In the genomic region with DNA sequence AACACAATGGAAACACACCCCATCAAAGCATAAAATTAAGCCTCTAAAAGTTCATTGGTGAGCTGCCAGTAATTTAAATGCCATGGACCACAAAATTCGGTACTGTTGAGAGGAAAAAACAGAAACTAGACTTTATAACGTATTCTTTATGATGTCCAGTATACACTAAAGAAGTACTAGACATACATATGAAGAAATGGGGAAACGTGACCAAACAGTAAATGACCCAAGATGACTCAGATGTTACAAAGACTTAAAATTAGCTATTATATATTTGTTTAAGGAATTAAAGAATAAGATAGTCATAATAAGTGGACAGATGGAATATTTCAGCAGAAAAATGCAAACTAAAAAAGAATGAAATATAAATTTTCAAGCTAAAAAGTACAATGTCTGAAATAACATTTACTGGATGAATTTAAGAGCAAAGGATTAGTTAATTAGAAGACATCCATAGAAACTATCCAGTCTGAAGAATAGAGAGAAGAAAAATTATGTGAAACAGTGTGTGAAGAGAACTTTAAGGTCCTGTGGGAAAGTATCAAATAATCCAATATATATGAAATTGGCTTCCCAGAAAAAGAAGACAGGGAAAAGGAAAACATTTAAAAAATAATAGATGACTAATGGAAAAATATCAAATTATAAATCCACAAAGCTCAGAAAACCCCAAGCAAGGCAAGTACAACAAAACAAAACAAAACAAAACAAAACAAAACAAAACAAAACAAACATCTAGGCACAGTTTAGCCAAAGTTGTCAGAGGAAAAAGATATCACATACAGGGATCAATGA, we compare ENCODE assay signal across 26 cellular contexts.
DNase-seq lines count a peak whose midpoint lies in the region; ATAC-seq and TF ChIP-seq lines count a peak whose summit lies in the region.
"Had no signal": no experiment of that assay in that cellular context is flagged by ENCODE, and none has a peak within 500 bp of the region (broad histone marks: within the 10 kb centered on the region; RNA-seq: fewer than 3 reads in every experiment).

No MANE protein-coding gene starts in this region.

- TF ChIP-seq CTCF in natural killer cell (IDR thresholded peaks at IDR 0.05), result no peak
- no peak for TF ChIP-seq CTCF in astrocyte of the spinal cord (IDR thresholded peaks at IDR 0.05; ENCODE audit: low read depth, low read length)
- no peak for TF ChIP-seq CTCF in fibroblast of pulmonary artery (IDR thresholded peaks at IDR 0.05; ENCODE audit: low read length, missing control alignments)
- TF ChIP-seq CTCF in dorsolateral prefrontal cortex (IDR thresholded peaks at IDR 0.05 in 54 of 56, conservative IDR thresholded peaks at IDR 0.05 in 2 of 56; ENCODE audit: low read depth in 1 of 56, partially characterized antibody in 56 of 56), result no peak
- TF ChIP-seq CTCF in ascending aorta (IDR thresholded peaks at IDR 0.05), result no peak

- no peaks in the 10 kb centered on the region for H3K4me1 ChIP-seq in ascending aorta
- H3K4me1 ChIP-seq: uterus had no signal

- H3K27me3 Mint-ChIP-seq in natural killer cell treated with Interleukin-12 subunit alpha and Interleukin-12 subunit beta and Interleukin-15 and Interleukin-18, amount 100 ng/mL, for 72 hours, result no peaks in the 10 kb centered on the region
- H3K27me3 Mint-ChIP-seq in natural killer cell (ENCODE audit: low read depth in 2 of 2), result peaks cover under 1 to 16% of the 10 kb centered on the region in 2 donors
- H3K27me3 Mint-ChIP-seq: activated CD4-positive, alpha-beta T cell treated with anti-CD3 and anti-CD28 coated beads, Interleukin-2, amount 10 ng/mL, durations not matched to agents 24 days and 14 days had no signal

- intact Hi-C loops in natural killer cell (cut with micrococcal nuclease), result no loop called here
- intact Hi-C loops in dorsolateral prefrontal cortex (cut with DNase I), result no loop called here
- intact Hi-C loops in ascending aorta (cut with DNase I), result no loop called here

- no peaks in the 10 kb centered on the region for H3K36me3 ChIP-seq in ascending aorta
- H3K36me3 ChIP-seq: thoracic aorta, uterus, WERI-Rb-1 had no signal

- no peaks in the 10 kb centered on the region for H3K9me3 Mint-ChIP-seq in natural killer cell treated with Interleukin-12 subunit alpha and Interleukin-12 subunit beta and Interleukin-15 and Interleukin-18, amount 100 ng/mL, for 72 hours
- H3K9me3 Mint-ChIP-seq in natural killer cell, result no peaks in the 10 kb centered on the region
- H3K9me3 Mint-ChIP-seq: activated CD4-positive, alpha-beta T cell treated with anti-CD3 and anti-CD28 coated beads, Interleukin-2, amount 10 ng/mL, durations not matched to agents 24 days and 14 days; activated T-cell treated with anti-CD3 and anti-CD28 coated beads, Interleukin-2, amount 50 U/mL, for 4 hours; immature natural killer cell had no signal

- H3K4me3 ChIP-seq in astrocyte of the spinal cord (ENCODE audit: low read depth, low read length) (no peak overlapping the region), fibroblast of pulmonary artery (replicated peaks; ENCODE audit: low read depth, low read length) (no peak overlapping the region), dorsolateral prefrontal cortex (no peak overlapping the region), ascending aorta (no peak overlapping the region)
- H3K4me3 ChIP-seq: PC-9, thoracic aorta, uterus had no signal

- H3K27ac ChIP-seq in dorsolateral prefrontal cortex, result no peak overlapping the region
- no peak overlapping the region for H3K27ac ChIP-seq in ascending aorta
- H3K27ac ChIP-seq: PC-9, thoracic aorta, uterus, WERI-Rb-1 had no signal

- no peak for ATAC-seq in natural killer cell treated with Interleukin-12 subunit alpha and Interleukin-12 subunit beta and Interleukin-15 and Interleukin-18, amount 100 ng/mL, for 72 hours
- no peak for ATAC-seq in natural killer cell
- no peak for ATAC-seq in GM21825 (IDR thresholded peaks at IDR 0.05; ENCODE audit: unreplicated experiment)
- ATAC-seq: activated T-cell treated with anti-CD3 and anti-CD28 coated beads, Interleukin-2, amount 50 U/mL, for 4 hours; left lobe of liver had no signal

- peaks cover 0 to 6% (median 0%) of the 10 kb centered on the region in 45 donors for H3K27me3 ChIP-seq in dorsolateral prefrontal cortex
- H3K27me3 ChIP-seq in ascending aorta, result no peaks in the 10 kb centered on the region
- H3K27me3 ChIP-seq: uterus had no signal

- H3K27ac Mint-ChIP-seq in natural killer cell treated with Interleukin-12 subunit alpha and Interleukin-12 subunit beta and Interleukin-15 and Interleukin-18, amount 100 ng/mL, for 72 hours, result peak overlapping the region; percentile 54 to 76
- no peak overlapping the region for H3K27ac Mint-ChIP-seq in natural killer cell
- H3K27ac Mint-ChIP-seq: activated CD4-positive, alpha-beta T cell treated with anti-CD3 and anti-CD28 coated beads, Interleukin-2, amount 10 ng/mL, durations not matched to agents 24 days and 14 days; CD4-positive, CD25-positive, alpha-beta regulatory T cell; immature natural killer cell had no signal

- no peak for DNase-seq in natural killer cell treated with Interleukin-12 subunit alpha and Interleukin-12 subunit beta and Interleukin-15 and Interleukin-18, amount 100 ng/mL, for 72 hours (ENCODE audit: low spot score)
- DNase-seq in natural killer cell (no peak), astrocyte of the spinal cord (ENCODE audit: low read depth, low spot score) (peak; percentile 14), fibroblast of pulmonary artery (ENCODE audit: low read depth) (peak; percentile 14), dorsolateral prefrontal cortex (no peak), ascending aorta (ENCODE audit: low spot score in 2 of 2) (no peak), NK-92 (lab: John Stamatoyannopoulos, UW; ENCODE audit: unreplicated experiment) (no peak)
- DNase-seq: activated CD4-positive, alpha-beta T cell treated with anti-CD3 and anti-CD28 coated beads, Interleukin-2, amount 10 ng/mL, durations not matched to agents 24 days and 14 days; activated gamma-delta T cell treated with Interleukin-2 at 50 U/mL for 16 hours; activated T-cell treated with anti-CD3 and anti-CD28 coated beads, Interleukin-2, amount 50 U/mL, for 4 hours; CD4-positive, CD25-positive, alpha-beta regulatory T cell; cerebellar nuclear complex; hypothalamus; immature natural killer cell; NCI-H1436; NCI-H345; NCI-H774; SHP77; stimulated activated naive CD4-positive, alpha-beta T cell treated with Interleukin-2 at 50 U/mL for 16 hours; T-helper 9 cell; uterus; WERI-Rb-1 had no signal

- peaks cover 31 to 39% of the 10 kb centered on the region in 2 donors for H3K4me1 Mint-ChIP-seq in natural killer cell treated with Interleukin-12 subunit alpha and Interleukin-12 subunit beta and Interleukin-15 and Interleukin-18, amount 100 ng/mL, for 72 hours (ENCODE audit: low read depth in 2 of 2)
- no peaks in the 10 kb centered on the region for H3K4me1 Mint-ChIP-seq in natural killer cell
- H3K4me1 Mint-ChIP-seq: immature natural killer cell had no signal

- no peak overlapping the region for H3K4me3 Mint-ChIP-seq in natural killer cell treated with Interleukin-12 subunit alpha and Interleukin-12 subunit beta and Interleukin-15 and Interleukin-18, amount 100 ng/mL, for 72 hours
- no peak overlapping the region for H3K4me3 Mint-ChIP-seq in natural killer cell
- H3K4me3 Mint-ChIP-seq: activated CD4-positive, alpha-beta T cell treated with anti-CD3 and anti-CD28 coated beads, Interleukin-2, amount 10 ng/mL, durations not matched to agents 24 days and 14 days; activated T-cell treated with anti-CD3 and anti-CD28 coated beads, Interleukin-2, amount 50 U/mL, for 4 hours; CD4-positive, CD25-positive, alpha-beta regulatory T cell; immature natural killer cell had no signal

- H3K9me3 ChIP-seq in ascending aorta, result no peaks in the 10 kb centered on the region
- H3K9me3 ChIP-seq: thoracic aorta, uterus had no signal

- no peaks in the 10 kb centered on the region for H3K36me3 Mint-ChIP-seq in natural killer cell treated with Interleukin-12 subunit alpha and Interleukin-12 subunit beta and Interleukin-15 and Interleukin-18, amount 100 ng/mL, for 72 hours
- no peaks in the 10 kb centered on the region for H3K36me3 Mint-ChIP-seq in natural killer cell
- H3K36me3 Mint-ChIP-seq: CD4-positive, CD25-positive, alpha-beta regulatory T cell; immature natural killer cell had no signal

- in situ Hi-C loops in astrocyte of the spinal cord (cut with HindIII; ENCODE audit: low sequenced_read_pairs), result no loop called here

Comparison
In these comparisons a context has a peak if more than half of its experiments do, and no peak if none do; other contexts are left out.
1. H3K27ac Mint-ChIP-seq: peak in natural killer cell treated with Interleukin-12 subunit alpha and Interleukin-12 subunit beta and Interleukin-15 and Interleukin-18, amount 100 ng/mL, for 72 hours (2 of 2); none in natural killer cell (0 of 2).
2. DNase-seq: peak in astrocyte of the spinal cord (single experiment) and fibroblast of pulmonary artery (single experiment); none in natural killer cell treated with Interleukin-12 subunit alpha and Interleukin-12 subunit beta and Interleukin-15 and Interleukin-18, amount 100 ng/mL, for 72 hours (single experiment), natural killer cell (single experiment), dorsolateral prefrontal cortex (0 of 10), ascending aorta (0 of 2) and NK-92 (single experiment).